ENCODE assay signal across 18 cellular contexts in genomic region chr6:148137652-148138051, GRCh38.
DNase-seq lines count a peak whose midpoint lies in the region; ATAC-seq and TF ChIP-seq lines count a peak whose summit lies in the region.
"Had no signal": no experiment of that assay in that cellular context is flagged by ENCODE, and none has a peak within 500 bp of the region (broad histone marks: within the 10 kb centered on the region; RNA-seq: fewer than 3 reads in every experiment).

No MANE protein-coding gene starts in this region.

- 94% methylated on average over 1 of the region's 1 CpG; no CpG with 5 or more reads in 1 of the 2 experiments for WGBS in endodermal cell (ENCODE audit: insufficient coverage in 1 of 2, insufficient read length in 1 of 2), 2 experiments

- POLR2A ChIA-PET in HEK293 (lab: Yijun Ruan, JAX): no interaction called here

- no peaks in the 10 kb centered on the region for H3K27me3 Mint-ChIP-seq in endodermal cell (ENCODE audit: insufficient read depth)
- H3K27me3 Mint-ChIP-seq in activated naive CD8-positive, alpha-beta T cell treated with anti-CD3 and anti-CD28 coated beads for 36 hours: peaks cover 14% of the 10 kb centered on the region

- no peaks in the 10 kb centered on the region for H3K36me3 Mint-ChIP-seq in endodermal cell (ENCODE audit: low read depth)
- H3K36me3 Mint-ChIP-seq in activated naive CD8-positive, alpha-beta T cell treated with anti-CD3 and anti-CD28 coated beads for 36 hours: no peaks in the 10 kb centered on the region
- H3K36me3 Mint-ChIP-seq: CD8-positive, alpha-beta T cell had no signal

- H3K9ac ChIP-seq in BLaER1 (no peak overlapping the region), endodermal cell (ENCODE audit: extremely low read depth, low read length, poor library complexity, severe bottlenecking) (no peak overlapping the region)
- H3K9ac ChIP-seq: BLaER1 treated with 17β-estradiol and CSF1 and Interleukin-3, amounts not matched to agents 10 nM and 100 nM had no signal

- H3K4me1 ChIP-seq in BLaER1 (peaks cover 17% of the 10 kb centered on the region), HEK293 (ENCODE audit: control insufficient read depth, insufficient read depth, low read length) (peaks cover 2% of the 10 kb centered on the region; the same call in 1 of the 2 replicates), endodermal cell (ENCODE audit: control insufficient read depth, insufficient read depth, low read length) (peaks cover 3% of the 10 kb centered on the region)
- H3K4me1 ChIP-seq: BE2C had no signal

- DNase-seq in endodermal cell: no peak
- no peak for DNase-seq in activated naive CD8-positive, alpha-beta T cell treated with anti-CD3 and anti-CD28 coated beads for 36 hours
- DNase-seq: 8988T; ACHN; BE2C; Caco-2; Calu3; CD4-positive, alpha-beta T cell; CD8-positive, alpha-beta T cell; DMS79 treated with DMSO at 0.1 percent for 48 hours; GF-D8 had no signal

- H3K27ac ChIP-seq in BLaER1 (no peak overlapping the region), HEK293 (ENCODE audit: extremely low read depth, low read depth, low read length) (no peak overlapping the region), VCaP (peak overlapping the region; percentile 100; the same call in 1 of the 2 replicates), endodermal cell (ENCODE audit: low read depth, low read length) (no peak overlapping the region)
- H3K27ac ChIP-seq: BLaER1 treated with 17β-estradiol and CSF1 and Interleukin-3, amounts not matched to agents 10 nM and 100 nM; C4-2B had no signal

- H3K27ac Mint-ChIP-seq in endodermal cell: no peak overlapping the region
- H3K27ac Mint-ChIP-seq in activated naive CD8-positive, alpha-beta T cell treated with anti-CD3 and anti-CD28 coated beads for 36 hours: no peak overlapping the region
- H3K27ac Mint-ChIP-seq: CD4-positive, alpha-beta T cell; CD8-positive, alpha-beta T cell had no signal

- no peak for TF ChIP-seq CTCF in HEK293 (tag by site-specific recombination; IDR thresholded peaks at IDR 0.05)
- TF ChIP-seq CTCF in VCaP (conservative IDR thresholded peaks at IDR 0.05): no peak
- TF ChIP-seq CTCF in endodermal cell (conservative IDR thresholded peaks at IDR 0.05): no peak

- CTCF ChIA-PET in HEK293 (lab: Yijun Ruan, JAX): interaction anchor here (1.2 kb wide), 1 partner anchor 42 kb away, joined by 3 read pairs; no protein-coding TSS in a partner anchor

- peaks cover 19% of the 10 kb centered on the region for H3K9me3 Mint-ChIP-seq in endodermal cell
- H3K9me3 Mint-ChIP-seq in activated naive CD8-positive, alpha-beta T cell treated with anti-CD3 and anti-CD28 coated beads for 36 hours: peaks cover 3% of the 10 kb centered on the region
- H3K9me3 Mint-ChIP-seq: CD4-positive, alpha-beta T cell had no signal

- no peak overlapping the region for H3K4me3 Mint-ChIP-seq in endodermal cell
- no peak overlapping the region for H3K4me3 Mint-ChIP-seq in activated naive CD8-positive, alpha-beta T cell treated with anti-CD3 and anti-CD28 coated beads for 36 hours
- H3K4me3 Mint-ChIP-seq: CD4-positive, alpha-beta T cell; CD8-positive, alpha-beta T cell had no signal

- no peaks in the 10 kb centered on the region for H4K20me1 ChIP-seq in BLaER1
- H4K20me1 ChIP-seq: BLaER1 treated with 17β-estradiol and CSF1 and Interleukin-3, amounts not matched to agents 10 nM and 100 nM had no signal

- H3K27me3 ChIP-seq in BLaER1 (no peaks in the 10 kb centered on the region), endodermal cell (ENCODE audit: control insufficient read depth, insufficient read depth, low read length, poor library complexity, severe bottlenecking) (no peaks in the 10 kb centered on the region)
- H3K27me3 ChIP-seq: BE2C; BLaER1 treated with 17β-estradiol and CSF1 and Interleukin-3, amounts not matched to agents 10 nM and 100 nM had no signal

- no peak overlapping the region for H3K4me3 ChIP-seq in BLaER1
- no peak overlapping the region for H3K4me3 ChIP-seq in HEK293 (ENCODE audit: low read depth, low read length)
- H3K4me3 ChIP-seq in endodermal cell (ENCODE audit: low read length): peak overlapping the region; percentile 51
- H3K4me3 ChIP-seq: BLaER1 treated with 17β-estradiol and CSF1 and Interleukin-3, amounts not matched to agents 10 nM and 100 nM had no signal

- ATAC-seq in HG03139 (IDR thresholded peaks at IDR 0.05; ENCODE audit: unreplicated experiment) (no peak), GM21360 (IDR thresholded peaks at IDR 0.05; ENCODE audit: unreplicated experiment) (no peak)
- ATAC-seq: CD8-positive, alpha-beta T cell had no signal

- peaks cover 10% of the 10 kb centered on the region for H3K9me3 ChIP-seq in BLaER1
- no peaks in the 10 kb centered on the region for H3K9me3 ChIP-seq in HEK293 (ENCODE audit: control insufficient read depth, insufficient read depth, low read depth, low read length)
- peaks cover 24% of the 10 kb centered on the region for H3K9me3 ChIP-seq in endodermal cell (ENCODE audit: control insufficient read depth, low read length)
- H3K9me3 ChIP-seq: BE2C, Caco-2 had no signal

- H3K36me3 ChIP-seq in BLaER1: no peaks in the 10 kb centered on the region
- H3K36me3 ChIP-seq in HEK293 (ENCODE audit: control insufficient read depth in 2 of 2, insufficient read depth in 1 of 2, low read length in 2 of 2): no peaks in the 10 kb centered on the region
- no peaks in the 10 kb centered on the region for H3K36me3 ChIP-seq in endodermal cell (ENCODE audit: control insufficient read depth, insufficient read depth, low read length)
- H3K36me3 ChIP-seq: BE2C; BLaER1 treated with 17β-estradiol and CSF1 and Interleukin-3, amounts not matched to agents 10 nM and 100 nM had no signal

- H3K4me1 Mint-ChIP-seq in endodermal cell: peaks cover 3% of the 10 kb centered on the region
- H3K4me1 Mint-ChIP-seq in activated naive CD8-positive, alpha-beta T cell treated with anti-CD3 and anti-CD28 coated beads for 36 hours: peaks cover 4% of the 10 kb centered on the region

- 0 out of 2 replicates have a peak overlapping the region, but pooled peaks have one; percentile 58 for H3K4me2 ChIP-seq in BLaER1

TF ChIP-seq in HEK293, 187 proteins besides CTCF, POLR2A, EP300 and RAD21:
- TF ChIP-seq ZSCAN30 (tag by site-specific recombination; IDR thresholded peaks at IDR 0.05) (no peak), EGR2 (tag by site-specific recombination; IDR thresholded peaks at IDR 0.05; ENCODE audit: low read depth) (no peak), ZXDB (tag by site-specific recombination; IDR thresholded peaks at IDR 0.05) (no peak), SETDB1 (IDR thresholded peaks at IDR 0.05; ENCODE audit: insufficient read length, low read length) (peak; percentile 47)
